Comparison of ENCODE assay signal across 9 cellular contexts in genomic region chr3:24678441-24678865, GRCh38.
DNase-seq lines count a peak whose midpoint lies in the region; ATAC-seq, FAIRE-seq and TF ChIP-seq lines count a peak whose summit lies in the region.
"Had no signal": no experiment of that assay in that cellular context is flagged by ENCODE, and none has a peak within 500 bp of the region (broad histone marks: within the 10 kb centered on the region; RNA-seq: fewer than 3 reads in every experiment).

No MANE protein-coding gene starts in this region.

- CTCF ChIA-PET in activated CD4-positive, alpha-beta T cell treated with anti-CD3 and anti-CD28 coated beads, Interleukin-2, amount 10 ng/mL, durations not matched to agents 7 days and 5 days (lab: Charles Lee) = interaction anchor here (0.6 kb wide), 1 partner anchor 762 kb away, joined by 3 read pairs; no protein-coding TSS in a partner anchor

- H3K27ac ChIP-seq in suprapubic skin = no peak overlapping the region
- H3K27ac ChIP-seq: SK-N-MC had no signal

- no peaks in the 10 kb centered on the region for H3K4me1 ChIP-seq in suprapubic skin

- TF ChIP-seq EP300 in suprapubic skin (IDR thresholded peaks at IDR 0.05) = no peak

- peak; percentile 25 for DNase-seq in activated CD4-positive, alpha-beta T cell treated with anti-CD3 and anti-CD28 coated beads, Interleukin-2, amount 10 ng/mL, durations not matched to agents 7 days and 5 days
- DNase-seq in activated CD4-positive, alpha-beta T cell treated with anti-CD3 and anti-CD28 coated beads, Interleukin-2, amount 50 U/mL, for 1 hour = no peak
- DNase-seq in MG63 = peak; percentile 38
- peak; percentile 94 for DNase-seq in bronchial epithelial cell (ENCODE audit: low read depth)
- peak; percentile 35 for DNase-seq in stimulated activated naive CD8-positive, alpha-beta T cell treated with anti-CD3 and anti-CD28 coated beads, Interleukin-15, Interleukin-2, amounts not matched to agents 100 U/mL and 50 U/mL, for 24 hours
- no peak for DNase-seq in NCI-H524 treated with DMSO at 0.1 percent for 48 hours (lab: John Stamatoyannopoulos, UW)
- no peak for DNase-seq in midbrain (lab: John Stamatoyannopoulos, UW)
- DNase-seq in suprapubic skin (ENCODE audit: low spot score in 2 of 2) = no peak

- H3K36me3 ChIP-seq in MG63 (no peaks in the 10 kb centered on the region), bronchial epithelial cell (ENCODE audit: control insufficient read depth, insufficient read depth, low read length) (no peaks in the 10 kb centered on the region), suprapubic skin (no peaks in the 10 kb centered on the region)

- no peak for TF ChIP-seq POLR2A in suprapubic skin (IDR thresholded peaks at IDR 0.05)

- no peaks in the 10 kb centered on the region for H3K9me3 ChIP-seq in MG63
- H3K9me3 ChIP-seq in suprapubic skin = no peaks in the 10 kb centered on the region

- H3K36me3 Mint-ChIP-seq in activated CD4-positive, alpha-beta T cell treated with anti-CD3 and anti-CD28 coated beads, Interleukin-2, amount 10 ng/mL, durations not matched to agents 7 days and 5 days (ENCODE audit: low read depth) = no peaks in the 10 kb centered on the region

- H3K27me3 Mint-ChIP-seq in activated CD4-positive, alpha-beta T cell treated with anti-CD3 and anti-CD28 coated beads, Interleukin-2, amount 10 ng/mL, durations not matched to agents 7 days and 5 days = peaks cover 44% of the 10 kb centered on the region

- TF ChIP-seq CTCF in bronchial epithelial cell (IDR thresholded peaks at IDR 0.05; ENCODE audit: insufficient read depth, low read length, severe bottlenecking) = no peak
- TF ChIP-seq CTCF in suprapubic skin (IDR thresholded peaks at IDR 0.05) = no peak

- H3K27me3 ChIP-seq in MG63 (no peaks in the 10 kb centered on the region), bronchial epithelial cell (ENCODE audit: control insufficient read depth, insufficient read depth, low read length) (no peaks in the 10 kb centered on the region), suprapubic skin (no peaks in the 10 kb centered on the region)

- POLR2A ChIA-PET in activated CD4-positive, alpha-beta T cell treated with anti-CD3 and anti-CD28 coated beads, Interleukin-2, amount 10 ng/mL, durations not matched to agents 7 days and 5 days (lab: Charles Lee) = no interaction called here

- peak overlapping the region; percentile 41 for H3K4me3 Mint-ChIP-seq in activated CD4-positive, alpha-beta T cell treated with anti-CD3 and anti-CD28 coated beads, Interleukin-2, amount 10 ng/mL, durations not matched to agents 7 days and 5 days

- WGBS in suprapubic skin = 65% methylated on average over 7 of the region's 7 CpGs

- H3K4me3 ChIP-seq in MG63 = no peak overlapping the region
- H3K4me3 ChIP-seq in bronchial epithelial cell (ENCODE audit: low read depth, low read length) = no peak overlapping the region
- H3K4me3 ChIP-seq in suprapubic skin = no peak overlapping the region
- H3K4me3 ChIP-seq: SK-N-MC had no signal

- no peaks in the 10 kb centered on the region for H3K9me3 Mint-ChIP-seq in activated CD4-positive, alpha-beta T cell treated with anti-CD3 and anti-CD28 coated beads, Interleukin-2, amount 10 ng/mL, durations not matched to agents 7 days and 5 days

- peaks cover 13% of the 10 kb centered on the region for H3K4me1 Mint-ChIP-seq in activated CD4-positive, alpha-beta T cell treated with anti-CD3 and anti-CD28 coated beads, Interleukin-2, amount 10 ng/mL, durations not matched to agents 7 days and 5 days

- ATAC-seq in stimulated activated naive CD8-positive, alpha-beta T cell treated with anti-CD3 and anti-CD28 coated beads, Interleukin-15, Interleukin-2, amounts not matched to agents 100 U/mL and 50 U/mL, for 24 hours = peak; percentile 89

- no peak for FAIRE-seq in bronchial epithelial cell (lab: Jason Lieb, UNC)

- H3K27ac Mint-ChIP-seq in activated CD4-positive, alpha-beta T cell treated with anti-CD3 and anti-CD28 coated beads, Interleukin-2, amount 10 ng/mL, durations not matched to agents 7 days and 5 days = no peak overlapping the region

Comparison
In these comparisons a context has a peak if more than half of its experiments do, and no peak if none do; other contexts are left out.
1. DNase-seq: peak in activated CD4-positive, alpha-beta T cell treated with anti-CD3 and anti-CD28 coated beads, Interleukin-2, amount 10 ng/mL, durations not matched to agents 7 days and 5 days (single experiment), MG63 (single experiment), bronchial epithelial cell (single experiment) and stimulated activated naive CD8-positive, alpha-beta T cell treated with anti-CD3 and anti-CD28 coated beads, Interleukin-15, Interleukin-2, amounts not matched to agents 100 U/mL and 50 U/mL, for 24 hours (single experiment); none in activated CD4-positive, alpha-beta T cell treated with anti-CD3 and anti-CD28 coated beads, Interleukin-2, amount 50 U/mL, for 1 hour (single experiment), NCI-H524 treated with DMSO at 0.1 percent for 48 hours (single experiment), midbrain (single experiment) and suprapubic skin (0 of 2).